35 cellular contexts compared by ENCODE assay signal in the genomic region with DNA sequence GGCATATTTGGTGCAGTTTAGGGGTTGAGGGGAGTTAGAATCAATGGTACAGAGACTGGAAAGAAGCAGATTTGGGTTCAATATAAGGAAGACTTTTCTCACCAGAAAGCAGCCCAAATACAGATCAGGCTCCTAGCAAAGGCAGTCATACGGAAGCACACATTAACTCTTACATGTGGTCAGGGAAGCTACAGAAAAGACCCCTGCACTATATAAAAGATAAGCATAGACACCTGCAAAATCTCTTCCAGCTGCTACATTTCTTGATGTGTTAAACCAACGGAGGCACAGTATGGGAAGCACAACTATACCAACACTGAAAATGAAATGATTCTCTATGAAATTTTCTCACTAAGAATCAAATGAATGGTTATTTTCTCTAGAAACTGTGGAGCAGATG.
DNase-seq lines count a peak whose midpoint lies in the region; ATAC-seq, FAIRE-seq and TF ChIP-seq lines count a peak whose summit lies in the region.
"Had no signal": no experiment of that assay in that cellular context is flagged by ENCODE, and none has a peak within 500 bp of the region (broad histone marks: within the 10 kb centered on the region; RNA-seq: fewer than 3 reads in every experiment).

No MANE protein-coding gene starts in this region.

- TF ChIP-seq POLR2A in HepG2 (IDR thresholded peaks at IDR 0.05; ENCODE audit: insufficient read depth in 1 of 2, low read depth in 2 of 2, low read length in 2 of 2) (no peak), right lobe of liver (IDR thresholded peaks at IDR 0.05) (no peak)

- H3K9me3 ChIP-seq in HepG2 (ENCODE audit: low read length) (no peaks in the 10 kb centered on the region), right lobe of liver (no peaks in the 10 kb centered on the region), thymus (ENCODE audit: control insufficient read depth) (no peaks in the 10 kb centered on the region), kidney (ENCODE audit: control insufficient read depth in 1 of 2, low read length in 2 of 2) (no peaks in the 10 kb centered on the region)
- H3K9me3 ChIP-seq: A549; BE2C; BLaER1; BLaER1 treated with 17β-estradiol and CSF1 and Interleukin-3, amounts not matched to agents 10 nM and 100 nM; Caco-2 had no signal

- no TSS peak for BruUV-seq in HepG2 (replicated peaks; lab: Mats Ljungman, UMichigan)

- H3K27me3 ChIP-seq in HepG2 (ENCODE audit: control insufficient read depth in 1 of 2, insufficient read depth in 2 of 2, low read length in 2 of 2) (no peaks in the 10 kb centered on the region), right lobe of liver (no peaks in the 10 kb centered on the region), thymus (ENCODE audit: control insufficient read depth, insufficient read depth) (no peaks in the 10 kb centered on the region)
- H3K27me3 ChIP-seq: BE2C; BLaER1; BLaER1 treated with 17β-estradiol and CSF1 and Interleukin-3, amounts not matched to agents 10 nM and 100 nM had no signal

- H3K4me1 ChIP-seq in HepG2 (ENCODE audit: insufficient read depth, low read length) (no peaks in the 10 kb centered on the region), right lobe of liver (no peaks in the 10 kb centered on the region), thymus (ENCODE audit: control insufficient read depth, insufficient read depth, low read length) (peaks cover 12% of the 10 kb centered on the region), kidney (ENCODE audit: control insufficient read depth in 1 of 2, insufficient read depth in 1 of 2, low read depth in 1 of 2, low read length in 2 of 2) (no peaks in the 10 kb centered on the region)
- H3K4me1 ChIP-seq: A549; BE2C; BLaER1; BLaER1 treated with 17β-estradiol and CSF1 and Interleukin-3, amounts not matched to agents 10 nM and 100 nM; Caco-2 had no signal

- no peak overlapping the region for H3K4me2 ChIP-seq in HepG2 (ENCODE audit: low read depth, low read length)
- H3K4me2 ChIP-seq: A549; BLaER1; BLaER1 treated with 17β-estradiol and CSF1 and Interleukin-3, amounts not matched to agents 10 nM and 100 nM had no signal

- no peak overlapping the region for H2AFZ ChIP-seq in HepG2 (ENCODE audit: low read length)

- POLR2A ChIA-PET in HepG2 (lab: Yijun Ruan, JAX), result no interaction called here

- H3K9ac ChIP-seq in HepG2 (ENCODE audit: insufficient read depth, low read depth, low read length), result no peak overlapping the region
- no peak overlapping the region for H3K9ac ChIP-seq in kidney (ENCODE audit: low read length in 2 of 2)
- H3K9ac ChIP-seq: BLaER1; BLaER1 treated with 17β-estradiol and CSF1 and Interleukin-3, amounts not matched to agents 10 nM and 100 nM had no signal

- H3K4me1 Mint-ChIP-seq in activated naive CD8-positive, alpha-beta T cell treated with anti-CD3 and anti-CD28 coated beads, Interleukin-2, amount 50 U/mL, for 24 hours, result peaks cover 3% of the 10 kb centered on the region
- H3K4me1 Mint-ChIP-seq: B cell; CD14-positive monocyte; CD4-positive, alpha-beta memory T cell; CD8-positive, alpha-beta memory T cell had no signal

- H3K79me2 ChIP-seq in HepG2 (ENCODE audit: insufficient read depth, low read length), result no peaks in the 10 kb centered on the region

- H3K27ac ChIP-seq in HepG2 (ENCODE audit: extremely low read length, insufficient read depth, low read length), result no peak overlapping the region
- H3K27ac ChIP-seq in right lobe of liver, result no peak overlapping the region
- no peak overlapping the region for H3K27ac ChIP-seq in thymus (ENCODE audit: low read depth)
- H3K27ac ChIP-seq in kidney (ENCODE audit: low read depth in 2 of 2, low read length in 2 of 2), result no peak overlapping the region
- H3K27ac ChIP-seq: 22Rv1; A549; BLaER1; BLaER1 treated with 17β-estradiol and CSF1 and Interleukin-3, amounts not matched to agents 10 nM and 100 nM; C4-2B had no signal

- TF ChIP-seq CTCF in HepG2 (CRISPR knock-in tag; IDR thresholded peaks at IDR 0.05) (no peak), right lobe of liver (IDR thresholded peaks at IDR 0.05) (no peak), kidney (IDR thresholded peaks at IDR 0.05; ENCODE audit: borderline replicate concordance, extremely low read depth, insufficient read depth) (no peak)

- WGBS in HepG2 (ENCODE audit: low lambda C conversion rate), result 94% methylated on average over 2 of the region's 2 CpGs
- WGBS in right lobe of liver (ENCODE audit: insufficient coverage, low coverage, low lambda C conversion rate, missing lambda C conversion rate), result 83% methylated on average over 1 of the region's 2 CpGs
- 14% methylated on average over 2 of the region's 2 CpGs for WGBS in thymus

- no peak overlapping the region for H3K27ac Mint-ChIP-seq in activated naive CD8-positive, alpha-beta T cell treated with anti-CD3 and anti-CD28 coated beads, Interleukin-2, amount 50 U/mL, for 24 hours
- H3K27ac Mint-ChIP-seq: B cell; CD14-positive monocyte; CD4-positive, alpha-beta memory T cell; CD4-positive, alpha-beta T cell; CD4-positive, CD25-positive, alpha-beta regulatory T cell; CD8-positive, alpha-beta memory T cell; CD8-positive, alpha-beta T cell had no signal

- no peak for TF ChIP-seq RAD21 in HepG2 (CRISPR knock-in tag; IDR thresholded peaks at IDR 0.05)

- intact Hi-C loops in HepG2 (cut with micrococcal nuclease; ENCODE audit: unreplicated experiment), result no loop called here
- intact Hi-C loops in right lobe of liver (cut with DNase I), result no loop called here
- intact Hi-C loops in kidney (cut with DNase I), result no loop called here

- in situ Hi-C loops in HepG2 (cut with HindIII; ENCODE audit: extremely low pct_ligation_motif_present, low pct_unique_long_range_greater_than_20kb), result no loop called here

- H3K27me3 Mint-ChIP-seq in activated naive CD8-positive, alpha-beta T cell treated with anti-CD3 and anti-CD28 coated beads, Interleukin-2, amount 50 U/mL, for 24 hours, result no peaks in the 10 kb centered on the region
- H3K27me3 Mint-ChIP-seq: B cell; CD4-positive, alpha-beta memory T cell; CD4-positive, alpha-beta T cell; CD4-positive, CD25-positive, alpha-beta regulatory T cell; CD8-positive, alpha-beta memory T cell had no signal

- 0 out of 2 replicates have a peak, but pooled peaks cover 5% of the 10 kb centered on the region for H4K20me1 ChIP-seq in HepG2 (ENCODE audit: insufficient read depth, low read length)
- H4K20me1 ChIP-seq: BLaER1; BLaER1 treated with 17β-estradiol and CSF1 and Interleukin-3, amounts not matched to agents 10 nM and 100 nM had no signal

- FAIRE-seq in HepG2 (lab: Jason Lieb, UNC), result no peak
- FAIRE-seq in kidney (lab: Jason Lieb, UNC), result no peak
- FAIRE-seq: A204.1, A549, D721Med had no signal

- no peak for ATAC-seq in HepG2
- ATAC-seq in right lobe of liver, result no peak
- no peak for ATAC-seq in activated naive CD8-positive, alpha-beta T cell treated with anti-CD3 and anti-CD28 coated beads, Interleukin-2, amount 50 U/mL, for 24 hours
- ATAC-seq: A549; CD8-positive, alpha-beta T cell had no signal

- CTCF ChIA-PET in HepG2 (lab: Yijun Ruan, JAX; ENCODE audit: low intra/inter-chr PET ratio, low total read pairs), result no interaction called here

- H3K9me3 Mint-ChIP-seq in activated naive CD8-positive, alpha-beta T cell treated with anti-CD3 and anti-CD28 coated beads, Interleukin-2, amount 50 U/mL, for 24 hours, result no peaks in the 10 kb centered on the region
- H3K9me3 Mint-ChIP-seq: CD14-positive monocyte; CD4-positive, alpha-beta memory T cell; CD4-positive, alpha-beta T cell; CD4-positive, CD25-positive, alpha-beta regulatory T cell; CD8-positive, alpha-beta memory T cell; CD8-positive, alpha-beta T cell had no signal

- H3K36me3 ChIP-seq in HepG2 (replicated peaks in 1 of 2; ENCODE audit: control insufficient read depth in 1 of 2, insufficient read depth in 2 of 2, low read length in 2 of 2) (peaks cover 0 to 32% of the 10 kb centered on the region in 2 experiments; a peak in 4 of 5 replicates), right lobe of liver (no peaks in the 10 kb centered on the region), thymus (ENCODE audit: control insufficient read depth, insufficient read depth) (no peaks in the 10 kb centered on the region), kidney (ENCODE audit: control insufficient read depth in 1 of 2, insufficient read depth in 2 of 2, low read length in 2 of 2) (no peaks in the 10 kb centered on the region)
- H3K36me3 ChIP-seq: BE2C; BLaER1; BLaER1 treated with 17β-estradiol and CSF1 and Interleukin-3, amounts not matched to agents 10 nM and 100 nM had no signal

- no peak overlapping the region for H3K4me3 ChIP-seq in HepG2 (replicated peaks in 1 of 3; ENCODE audit: insufficient read depth in 1 of 3, low read depth in 2 of 3, low read length in 3 of 3)
- H3K4me3 ChIP-seq in right lobe of liver, result no peak overlapping the region
- no peak overlapping the region for H3K4me3 ChIP-seq in Jurkat, Clone E6-1 (ENCODE audit: low read length)
- H3K4me3 ChIP-seq in thymus (ENCODE audit: low read length), result peak overlapping the region; percentile 32
- H3K4me3 ChIP-seq in kidney (ENCODE audit: low read length in 2 of 2), result no peak overlapping the region
- H3K4me3 ChIP-seq: A549; BLaER1; BLaER1 treated with 17β-estradiol and CSF1 and Interleukin-3, amounts not matched to agents 10 nM and 100 nM had no signal

- DNase-seq in HepG2 (ENCODE audit: low spot score) (no peak), right lobe of liver (no peak), kidney (no peak)
- peak; percentile 77 for DNase-seq in Jurkat, Clone E6-1 (ENCODE audit: low read depth, low spot score)
- DNase-seq in activated naive CD8-positive, alpha-beta T cell treated with anti-CD3 and anti-CD28 coated beads, Interleukin-2, amount 50 U/mL, for 24 hours, result no peak
- DNase-seq: 8988T; ACHN; AML-193; BE2C; C1 segment of cervical spinal cord; Caco-2; Calu3; CD4-positive, alpha-beta memory T cell; CD4-positive, alpha-beta T cell; CD4-positive, CD25-positive, alpha-beta regulatory T cell; CD8-positive, alpha-beta memory T cell; CD8-positive, alpha-beta T cell; COR-L47; DMS 273 treated with DMSO at 0.1 percent for 48 hours; DMS153; DMS53; DMS79; DMS79 treated with DMSO at 0.1 percent for 48 hours; DND-41; EL had no signal

- H3K36me3 Mint-ChIP-seq in activated naive CD8-positive, alpha-beta T cell treated with anti-CD3 and anti-CD28 coated beads, Interleukin-2, amount 50 U/mL, for 24 hours (ENCODE audit: low read depth), result peaks cover 3% of the 10 kb centered on the region
- H3K36me3 Mint-ChIP-seq: CD14-positive monocyte had no signal

- TF ChIP-seq EP300 in HepG2 (IDR thresholded peaks at IDR 0.05; ENCODE audit: low read depth in 2 of 2, low read length in 2 of 2) (no peak), HepG2 (CRISPR knock-in tag; IDR thresholded peaks at IDR 0.05; ENCODE audit: borderline replicate concordance) (no peak)

- no peak overlapping the region for H3K4me3 Mint-ChIP-seq in activated naive CD8-positive, alpha-beta T cell treated with anti-CD3 and anti-CD28 coated beads, Interleukin-2, amount 50 U/mL, for 24 hours
- H3K4me3 Mint-ChIP-seq: B cell; CD14-positive monocyte; CD4-positive, alpha-beta memory T cell; CD4-positive, alpha-beta T cell; CD4-positive, CD25-positive, alpha-beta regulatory T cell; CD8-positive, alpha-beta memory T cell; CD8-positive, alpha-beta T cell had no signal

TF ChIP-seq in HepG2, 621 proteins besides CTCF, POLR2A, EP300 and RAD21 (continues in another document):
- TF ChIP-seq ARNTL (CRISPR knock-in tag; IDR thresholded peaks at IDR 0.05) (no peak), CENPT (CRISPR knock-in tag; IDR thresholded peaks at IDR 0.05; ENCODE audit: low read depth) (no peak), SAP130 (CRISPR knock-in tag; IDR thresholded peaks at IDR 0.05; ENCODE audit: low read depth) (no peak), ZNF552 (CRISPR knock-in tag; IDR thresholded peaks at IDR 0.05; ENCODE audit: borderline replicate concordance) (no peak)
